19 cellular contexts compared by ENCODE assay signal in genomic region chr5:22644859-22645258, GRCh38.
A peak's percentile ranks its signal among the peaks of the same experiment; 100 is the strongest.
DNase-seq lines count a peak whose midpoint lies in the region; ATAC-seq, FAIRE-seq and TF ChIP-seq lines count a peak whose summit lies in the region.
"Had no signal": no experiment of that assay in that cellular context is flagged by ENCODE, and none has a peak within 500 bp of the region (broad histone marks: within the 10 kb centered on the region; RNA-seq: fewer than 3 reads in every experiment).

No MANE protein-coding gene starts in this region.

- FAIRE-seq in HepG2 (lab: Jason Lieb, UNC) = no peak
- FAIRE-seq: D721Med, G401.6, GM12891, GM19239 had no signal

- TF ChIP-seq POLR2A in HepG2 (IDR thresholded peaks at IDR 0.05; ENCODE audit: insufficient read depth in 1 of 2, low read depth in 2 of 2, low read length in 2 of 2) = no peak
- no peak for TF ChIP-seq POLR2A in right lobe of liver (IDR thresholded peaks at IDR 0.05)
- no peak for TF ChIP-seq POLR2A in lower leg skin (IDR thresholded peaks at IDR 0.05)

- DNase-seq in HepG2 (ENCODE audit: low spot score) (no peak), right lobe of liver (no peak), adipocyte (ENCODE audit: low read depth) (no peak), lower leg skin (ENCODE audit: low spot score in 2 of 2) (no peak), SW480 (ENCODE audit: low spot score) (no peak)
- DNase-seq: ACHN; Caco-2; Calu3; CD4-positive, alpha-beta T cell; CD8-positive, alpha-beta T cell; DMS79 treated with DMSO at 0.1 percent for 48 hours; GF-D8 had no signal

- H3K4me2 ChIP-seq in HepG2 (ENCODE audit: low read depth, low read length) = no peak overlapping the region
- H3K4me2 ChIP-seq: BLaER1 treated with 17β-estradiol and CSF1 and Interleukin-3, amounts not matched to agents 10 nM and 100 nM had no signal

- TF ChIP-seq EP300 in HepG2 (IDR thresholded peaks at IDR 0.05; ENCODE audit: low read depth in 2 of 2, low read length in 2 of 2) (no peak), HepG2 (CRISPR knock-in tag; IDR thresholded peaks at IDR 0.05; ENCODE audit: borderline replicate concordance) (no peak)

- no peak overlapping the region for H2AFZ ChIP-seq in HepG2 (ENCODE audit: low read length)

- intact Hi-C loops in HepG2 (cut with micrococcal nuclease; ENCODE audit: unreplicated experiment) (no loop called here), right lobe of liver (cut with DNase I) (no loop called here), lower leg skin (cut with DNase I; ENCODE audit: low total_unique reads) (no loop called here)

- no peaks in the 10 kb centered on the region for H3K27me3 ChIP-seq in HepG2 (ENCODE audit: control insufficient read depth in 1 of 2, insufficient read depth in 2 of 2, low read length in 2 of 2)
- no peaks in the 10 kb centered on the region for H3K27me3 ChIP-seq in right lobe of liver
- H3K27me3 ChIP-seq in adipocyte (replicated peaks; ENCODE audit: control insufficient read depth, insufficient read depth, low read length) = no peaks in the 10 kb centered on the region
- H3K27me3 ChIP-seq: BLaER1 treated with 17β-estradiol and CSF1 and Interleukin-3, amounts not matched to agents 10 nM and 100 nM had no signal

- H3K79me2 ChIP-seq in HepG2 (ENCODE audit: insufficient read depth, low read length) = no peaks in the 10 kb centered on the region

- no peaks in the 10 kb centered on the region for H4K20me1 ChIP-seq in HepG2 (ENCODE audit: insufficient read depth, low read length)
- H4K20me1 ChIP-seq: BLaER1 treated with 17β-estradiol and CSF1 and Interleukin-3, amounts not matched to agents 10 nM and 100 nM had no signal

- ATAC-seq in HepG2 (no peak), right lobe of liver (no peak)
- ATAC-seq: CD8-positive, alpha-beta T cell had no signal

- no peak overlapping the region for H3K27ac ChIP-seq in HepG2 (ENCODE audit: extremely low read length, insufficient read depth, low read length)
- H3K27ac ChIP-seq in right lobe of liver = no peak overlapping the region
- H3K27ac ChIP-seq: 22Rv1; BLaER1 treated with 17β-estradiol and CSF1 and Interleukin-3, amounts not matched to agents 10 nM and 100 nM; C4-2B had no signal

- TF ChIP-seq RAD21 in HepG2 (CRISPR knock-in tag; IDR thresholded peaks at IDR 0.05) = no peak

- TF ChIP-seq CTCF in HepG2 (CRISPR knock-in tag; IDR thresholded peaks at IDR 0.05) (no peak), right lobe of liver (IDR thresholded peaks at IDR 0.05) (no peak), lower leg skin (IDR thresholded peaks at IDR 0.05) (no peak)

- no peaks in the 10 kb centered on the region for H3K4me1 ChIP-seq in HepG2 (ENCODE audit: insufficient read depth, low read length)
- no peaks in the 10 kb centered on the region for H3K4me1 ChIP-seq in right lobe of liver
- H3K4me1 ChIP-seq in adipocyte (ENCODE audit: control insufficient read depth, insufficient read depth, low read length) = peaks cover 31% of the 10 kb centered on the region
- H3K4me1 ChIP-seq: BLaER1 treated with 17β-estradiol and CSF1 and Interleukin-3, amounts not matched to agents 10 nM and 100 nM; Caco-2 had no signal

- in situ Hi-C loops in HepG2 (cut with HindIII; ENCODE audit: extremely low pct_ligation_motif_present, low pct_unique_long_range_greater_than_20kb) = no loop called here

- 5% methylated on average over 1 of the region's 1 CpG for WGBS in HepG2 (ENCODE audit: low lambda C conversion rate)
- 13% methylated on average over 1 of the region's 1 CpG for WGBS in right lobe of liver (ENCODE audit: insufficient coverage, low coverage, low lambda C conversion rate, missing lambda C conversion rate)
- WGBS in lower leg skin, 2 donors = 32 to 48% methylated on average over 1 of the region's 1 CpG

- POLR2A ChIA-PET in HepG2 (lab: Yijun Ruan, JAX) = no interaction called here

- CTCF ChIA-PET in HepG2 (lab: Yijun Ruan, JAX; ENCODE audit: low intra/inter-chr PET ratio, low total read pairs) = no interaction called here

- no peaks in the 10 kb centered on the region for H3K36me3 ChIP-seq in HepG2 (replicated peaks in 1 of 2; ENCODE audit: control insufficient read depth in 1 of 2, insufficient read depth in 2 of 2, low read length in 2 of 2)
- H3K36me3 ChIP-seq in right lobe of liver = no peaks in the 10 kb centered on the region
- H3K36me3 ChIP-seq in adipocyte (ENCODE audit: control insufficient read depth, insufficient read depth, low read length, severe bottlenecking) = no peaks in the 10 kb centered on the region
- H3K36me3 ChIP-seq: BLaER1 treated with 17β-estradiol and CSF1 and Interleukin-3, amounts not matched to agents 10 nM and 100 nM had no signal

- H3K4me3 ChIP-seq in HepG2 (replicated peaks in 1 of 3; ENCODE audit: insufficient read depth in 1 of 3, low read depth in 2 of 3, low read length in 3 of 3) = no peak overlapping the region
- H3K4me3 ChIP-seq in right lobe of liver = no peak overlapping the region
- no peak overlapping the region for H3K4me3 ChIP-seq in adipocyte (ENCODE audit: low read length)
- no peak overlapping the region for H3K4me3 ChIP-seq in lower leg skin (ENCODE audit: low read depth, poor library complexity, severe bottlenecking)
- H3K4me3 ChIP-seq: BLaER1 treated with 17β-estradiol and CSF1 and Interleukin-3, amounts not matched to agents 10 nM and 100 nM had no signal

- H3K9me3 ChIP-seq in HepG2 (ENCODE audit: low read length) (peaks cover 13% of the 10 kb centered on the region; the same call in 1 of the 2 replicates), right lobe of liver (no peaks in the 10 kb centered on the region), adipocyte (ENCODE audit: control insufficient read depth, low read length) (no peaks in the 10 kb centered on the region)
- H3K9me3 ChIP-seq: BLaER1 treated with 17β-estradiol and CSF1 and Interleukin-3, amounts not matched to agents 10 nM and 100 nM; Caco-2 had no signal

- H3K9ac ChIP-seq in HepG2 (ENCODE audit: insufficient read depth, low read depth, low read length) (no peak overlapping the region), adipocyte (ENCODE audit: low read length) (peak overlapping the region; percentile 61)
- H3K9ac ChIP-seq: BLaER1 treated with 17β-estradiol and CSF1 and Interleukin-3, amounts not matched to agents 10 nM and 100 nM had no signal

- BruUV-seq in HepG2 (replicated peaks; lab: Mats Ljungman, UMichigan) = no TSS peak

TF ChIP-seq in HepG2, 621 proteins besides CTCF, POLR2A, EP300 and RAD21:
- TF ChIP-seq JUNB (CRISPR knock-in tag; IDR thresholded peaks at IDR 0.05; ENCODE audit: borderline replicate concordance) = no peak
- TF ChIP-seq ZNF207 (IDR thresholded peaks at IDR 0.05; ENCODE audit: borderline replicate concordance) = no peak
- TF ChIP-seq, protein P1, sequence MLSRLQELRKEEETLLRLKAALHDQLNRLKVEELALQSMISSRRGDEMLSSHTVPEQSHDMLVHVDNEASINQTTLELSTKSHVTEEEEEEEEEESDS (CRISPR knock-in tag; IDR thresholded peaks at IDR 0.05; ENCODE audit: borderline replicate concordance) = no peak
- peak; percentile 75 for TF ChIP-seq MAFF (IDR thresholded peaks at IDR 0.05; ENCODE audit: low read depth, low read length)
- no peak for TF ChIP-seq ZNF17 (CRISPR knock-in tag; IDR thresholded peaks at IDR 0.05)
- TF ChIP-seq MAFK (conservative IDR thresholded peaks at IDR 0.05 in 1 of 2, IDR thresholded peaks at IDR 0.05 in 1 of 2; ENCODE audit: low read length in 2 of 2) = peak; percentile 68 to 86
